In the genomic region with DNA sequence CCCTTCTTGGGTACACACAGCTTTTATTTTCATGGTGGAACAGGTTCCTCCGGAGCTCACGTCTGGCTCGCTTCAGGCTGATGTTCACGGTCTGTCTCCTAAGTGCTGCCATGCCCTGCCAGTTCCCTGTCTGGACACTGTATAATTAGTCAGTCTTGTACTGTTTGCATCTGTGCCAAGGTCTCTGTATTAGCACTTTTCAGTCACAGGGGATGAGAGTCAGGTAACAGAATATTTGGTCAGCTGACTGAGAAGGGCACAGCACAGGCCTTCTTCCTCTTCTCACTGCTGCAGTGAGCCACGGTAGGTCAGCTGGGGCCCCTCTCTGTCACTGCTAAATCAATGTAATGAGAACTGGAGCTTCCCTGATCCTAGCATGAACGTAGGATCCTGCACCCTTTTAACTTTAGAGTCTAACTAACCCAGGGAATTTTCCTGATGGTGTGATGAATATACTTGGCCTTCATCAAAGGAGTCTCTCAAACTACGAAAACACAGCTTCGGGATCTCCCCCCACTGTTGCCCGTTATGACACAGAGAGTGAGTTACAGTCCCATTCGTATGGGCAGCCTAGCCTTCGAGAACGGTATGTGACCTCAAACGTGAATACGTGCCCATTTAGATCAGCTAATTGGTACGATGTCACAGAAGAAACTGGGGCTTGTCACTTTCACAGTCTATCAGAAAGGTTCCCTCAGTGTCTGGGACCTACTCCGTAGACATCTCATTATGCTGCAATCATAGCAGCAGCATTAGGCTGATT, we compare ENCODE assay signal across 9 cellular contexts.
DNase-seq lines count a peak whose midpoint lies in the region; ATAC-seq and TF ChIP-seq lines count a peak whose summit lies in the region.
"Had no signal": no experiment of that assay in that cellular context is flagged by ENCODE, and none has a peak within 500 bp of the region (broad histone marks: within the 10 kb centered on the region; RNA-seq: fewer than 3 reads in every experiment).

No MANE protein-coding gene starts in this region.

- H3K36me3 Mint-ChIP-seq in endothelial cell (ENCODE audit: low read depth, unreplicated experiment) = no peaks in the 10 kb centered on the region

- H3K27ac ChIP-seq in brain microvascular endothelial cell (peak overlapping the region; percentile 62), gastrocnemius medialis (peak overlapping the region in 3 of 4 donors; percentile 58 to 78 (median 68))
- H3K27ac ChIP-seq: cardiac muscle cell had no signal

- no peaks in the 10 kb centered on the region for H3K27me3 ChIP-seq in brain microvascular endothelial cell (replicated peaks)
- no peaks in the 10 kb centered on the region for H3K27me3 ChIP-seq in gastrocnemius medialis
- H3K27me3 ChIP-seq: cardiac muscle cell had no signal

- peaks cover 0 to 16% of the 10 kb centered on the region in 2 donors for H3K4me1 ChIP-seq in gastrocnemius medialis

- in situ Hi-C loops in brain microvascular endothelial cell (cut with HindIII; ENCODE audit: low pct_ligation_motif_present, low sequenced_read_pairs) = no loop called here
- in situ Hi-C loops in gastrocnemius medialis (cut with MboI; ENCODE audit: low sequenced_read_pairs in 4 of 4) = no loop called here

- no peak overlapping the region for H3K4me3 Mint-ChIP-seq in endothelial cell (ENCODE audit: unreplicated experiment)

- no peaks in the 10 kb centered on the region for H3K9me3 Mint-ChIP-seq in endothelial cell (ENCODE audit: unreplicated experiment)

- TF ChIP-seq POLR2A in gastrocnemius medialis (IDR thresholded peaks at IDR 0.05) = peak in 1 of 2 donors; percentile 7

- DNase-seq in MV-4-11 (lab: John Stamatoyannopoulos, UW) = peak; percentile 10
- peak; percentile 75 for DNase-seq in NCI-H510A treated with DMSO at 0.1 percent for 48 hours (lab: John Stamatoyannopoulos, UW)
- DNase-seq in brain microvascular endothelial cell = no peak
- DNase-seq in gastrocnemius medialis = peak; percentile 16 to 38
- no peak for DNase-seq in foreskin melanocyte
- no peak for DNase-seq in endothelial cell (ENCODE audit: low spot score)
- DNase-seq: nucleus accumbens had no signal

- H3K36me3 ChIP-seq in brain microvascular endothelial cell (replicated peaks) (no peaks in the 10 kb centered on the region), gastrocnemius medialis (no peaks in the 10 kb centered on the region)
- H3K36me3 ChIP-seq: cardiac muscle cell had no signal

- intact Hi-C loops in gastrocnemius medialis (cut with DNase I; ENCODE audit: low total_unique reads) = loop anchor here (10.0 kb wide), 1 partner anchor 75 kb away; no protein-coding TSS in a partner anchor

- H3K27ac Mint-ChIP-seq in endothelial cell (ENCODE audit: unreplicated experiment) = no peak overlapping the region

- H3K9me3 ChIP-seq in gastrocnemius medialis = no peaks in the 10 kb centered on the region

- TF ChIP-seq CTCF in brain microvascular endothelial cell (IDR thresholded peaks at IDR 0.05; ENCODE audit: low read depth, low read length, missing control alignments) (no peak), gastrocnemius medialis (IDR thresholded peaks at IDR 0.05 in 4 of 5, conservative IDR thresholded peaks at IDR 0.05 in 1 of 5) (no peak), endothelial cell (IDR thresholded peaks at IDR 0.05; ENCODE audit: unreplicated experiment) (no peak)

- peak; percentile 80 to 95 for ATAC-seq in gastrocnemius medialis
- ATAC-seq in HG03565 (IDR thresholded peaks at IDR 0.05; ENCODE audit: unreplicated experiment) = no peak

- no peaks in the 10 kb centered on the region for H3K4me1 Mint-ChIP-seq in endothelial cell (ENCODE audit: unreplicated experiment)

- H3K4me3 ChIP-seq in brain microvascular endothelial cell (ENCODE audit: low read depth, low read length) = no peak overlapping the region
- H3K4me3 ChIP-seq in gastrocnemius medialis = peak overlapping the region in 1 of 4 donors; percentile 5
- H3K4me3 ChIP-seq: cardiac muscle cell had no signal

- H3K27me3 Mint-ChIP-seq in endothelial cell (ENCODE audit: unreplicated experiment) = no peaks in the 10 kb centered on the region

Comparison
In these comparisons a context has a peak if more than half of its experiments do, and no peak if none do; other contexts are left out.
1. DNase-seq: peak in MV-4-11 (single experiment), NCI-H510A treated with DMSO at 0.1 percent for 48 hours (single experiment) and gastrocnemius medialis (2 of 2); none in brain microvascular endothelial cell (single experiment), foreskin melanocyte (single experiment) and endothelial cell (single experiment).